Comparison of ENCODE assay signal across 37 cellular contexts in genomic region chr11:72150882-72151281, GRCh38. TPM values are rescaled to one million over a fixed set of nuclear protein-coding genes. Genes with fewer than 3 reads are reported as not detected.
"Had no signal": no experiment of that assay in that cellular context is flagged by ENCODE, and none has a peak within 500 bp of the region (broad histone marks: within the 10 kb centered on the region; RNA-seq: fewer than 3 reads in every experiment).

No MANE protein-coding gene starts in this region.

- H3K4me3 ChIP-seq: ascending aorta, breast epithelium, cardiac muscle cell, colonic mucosa, gastrocnemius medialis, heart left ventricle had no signal

- FAIRE-seq: endometrium, endothelial cell of umbilical vein had no signal

- H3K27me3 ChIP-seq: ascending aorta, breast epithelium, cardiac muscle cell, colonic mucosa, foreskin keratinocyte, gastrocnemius medialis had no signal

- H3K27ac ChIP-seq: ascending aorta, breast epithelium, cardiac muscle cell, colonic mucosa, gastrocnemius medialis, heart left ventricle, WERI-Rb-1 had no signal

- DNase-seq: activated B cell treated with CpG ODN at 0.5 μM for 24 hours; activated CD4-positive, alpha-beta memory T cell treated with anti-CD3 and anti-CD28 coated beads for 36 hours; activated CD4-positive, alpha-beta T cell treated with anti-CD3 and anti-CD28 coated beads for 48 hours; activated CD4-positive, alpha-beta T cell treated with anti-CD3 and anti-CD28 coated beads, Interleukin-2, amount 50 U/mL, for 1 hour; activated CD8-positive, alpha-beta memory T cell treated with anti-CD3 and anti-CD28 coated beads, Interleukin-2, amount 10 ng/mL, durations not matched to agents 7 days and 5 days; activated CD8-positive, alpha-beta memory T cell treated with anti-CD3 and anti-CD28 coated beads, Interleukin-2, amount 50 U/mL, for 4 hours; activated CD8-positive, alpha-beta T cell treated with anti-CD3 and anti-CD28 coated beads, Interleukin-2, amount 10 ng/mL, durations not matched to agents 7 days and 5 days; activated effector memory CD4-positive, alpha-beta T cell treated with anti-CD3 and anti-CD28 coated beads, Interleukin-2, amount 50 U/mL, for 16 hours; activated naive CD4-positive, alpha-beta T cell treated with anti-CD3 and anti-CD28 coated beads, Interleukin-2, amount 10 ng/mL, durations not matched to agents 7 days and 5 days; activated naive CD8-positive, alpha-beta T cell treated with anti-CD3 and anti-CD28 coated beads, Interleukin-2, amount 10 ng/mL, durations not matched to agents 7 days and 5 days; activated T-cell treated with anti-CD3 and anti-CD28 coated beads, Interleukin-2, amount 50 U/mL, for 1 hour; activated T-cell treated with anti-CD3 and anti-CD28 coated beads, Interleukin-2, amount 50 U/mL, for 48 hours; central memory CD4-positive, alpha-beta T cell; cerebellar nuclear complex; colonic mucosa; effector CD8-positive, alpha-beta T cell; foreskin keratinocyte; gastrocnemius medialis; glutamatergic neuron; heart left ventricle; T-helper 1 cell; T-helper 17 cell; T1000; WERI-Rb-1 had no signal

- H3K4me1 ChIP-seq: ascending aorta, breast epithelium, colonic mucosa, foreskin keratinocyte, gastrocnemius medialis, heart left ventricle had no signal

- ATAC-seq: activated CD4-positive, CD25-positive, alpha-beta regulatory T cell treated with anti-CD3 and anti-CD28 coated beads, Interleukin-2, amount 50 U/mL, for 24 hours; activated CD8-positive, alpha-beta memory T cell treated with anti-CD3 and anti-CD28 coated beads, Interleukin-2, amount 10 ng/mL, durations not matched to agents 7 days and 5 days; activated CD8-positive, alpha-beta T cell treated with anti-CD3 and anti-CD28 coated beads, Interleukin-2, amount 10 ng/mL, durations not matched to agents 7 days and 5 days; activated naive CD4-positive, alpha-beta T cell treated with anti-CD3 and anti-CD28 coated beads, Interleukin-2, amount 50 U/mL, for 72 hours; esophagus mucosa; foreskin keratinocyte; gastrocnemius medialis; heart left ventricle; T-helper 17 cell had no signal

- H3K9me3 ChIP-seq: ascending aorta, breast epithelium, colonic mucosa, gastrocnemius medialis, heart left ventricle had no signal

- H3K36me3 ChIP-seq: ascending aorta, breast epithelium, cardiac muscle cell, colonic mucosa, gastrocnemius medialis, heart left ventricle, WERI-Rb-1 had no signal

RNA-seq across cellular contexts. Expression of gene FOLR3, which starts 15.4 kb away (rescaled TPM):
- total RNA-seq: activated B cell treated with CpG ODN at 0.5 μM for 24 hours; activated CD4-positive, alpha-beta memory T cell treated with anti-CD3 and anti-CD28 coated beads for 36 hours; activated CD8-positive, alpha-beta memory T cell treated with anti-CD3 and anti-CD28 coated beads for 36 hours; activated CD8-positive, alpha-beta memory T cell treated with anti-CD3 and anti-CD28 coated beads, Interleukin-2, amount 10 ng/mL, durations not matched to agents 7 days and 5 days; activated CD8-positive, alpha-beta T cell treated with anti-CD3 and anti-CD28 coated beads, Interleukin-2, amount 10 ng/mL, durations not matched to agents 7 days and 5 days; activated naive CD4-positive, alpha-beta T cell treated with anti-CD3 and anti-CD28 coated beads, Interleukin-2, amount 50 U/mL, for 72 hours; activated naive CD8-positive, alpha-beta T cell treated with anti-CD3 and anti-CD28 coated beads, Interleukin-2, amount 10 ng/mL, durations not matched to agents 7 days and 5 days; activated T-helper 1 cell treated with anti-CD3 and anti-CD28 coated beads, Interleukin-12 subunit alpha, Interleukin-12 subunit beta, Interleukin-2, Interleukin-4 antibody, amounts not matched to agents 30 ng/mL and 10 ng/mL and 1 ng/mL, durations not matched to agents 14 hours and 24 hours and 36 hours; ascending aorta; cardiac muscle cell; colonic mucosa; dermis microvascular lymphatic vessel endothelial cell; endothelial cell of umbilical vein; epithelial cell of proximal tubule; esophagus mucosa had no signal
- polyA plus RNA-seq: cardiac muscle cell, endothelial cell of umbilical vein had no signal

RNA-seq across cellular contexts. Expression of gene ANAPC15, which starts 38.4 kb away (rescaled TPM):
- total RNA-seq: ascending aorta had no signal

RNA-seq across cellular contexts. Expression of gene FOLR1, which starts 41.1 kb away (rescaled TPM):
- total RNA-seq: activated B cell treated with CpG ODN at 0.5 μM for 24 hours; activated CD4-positive, alpha-beta memory T cell treated with anti-CD3 and anti-CD28 coated beads for 36 hours; activated CD8-positive, alpha-beta memory T cell treated with anti-CD3 and anti-CD28 coated beads for 36 hours; activated CD8-positive, alpha-beta memory T cell treated with anti-CD3 and anti-CD28 coated beads, Interleukin-2, amount 10 ng/mL, durations not matched to agents 7 days and 5 days; activated CD8-positive, alpha-beta T cell treated with anti-CD3 and anti-CD28 coated beads, Interleukin-2, amount 10 ng/mL, durations not matched to agents 7 days and 5 days; activated naive CD4-positive, alpha-beta T cell treated with anti-CD3 and anti-CD28 coated beads, Interleukin-2, amount 50 U/mL, for 72 hours; activated naive CD8-positive, alpha-beta T cell treated with anti-CD3 and anti-CD28 coated beads, Interleukin-2, amount 10 ng/mL, durations not matched to agents 7 days and 5 days; activated T-helper 1 cell treated with anti-CD3 and anti-CD28 coated beads, Interleukin-12 subunit alpha, Interleukin-12 subunit beta, Interleukin-2, Interleukin-4 antibody, amounts not matched to agents 30 ng/mL and 10 ng/mL and 1 ng/mL, durations not matched to agents 14 hours and 24 hours and 36 hours; activated T-helper 2 cell treated with anti-CD3 and anti-CD28 coated beads, Interferon-gamma antibody, Interleukin-2, Interleukin-4, amounts not matched to agents 10 μg/mL and 5 μg/mL and 100 μg/mL, durations not matched to agents 14 hours and 24 hours and 36 hours; ascending aorta; dermis microvascular lymphatic vessel endothelial cell; endothelial cell of umbilical vein; foreskin keratinocyte; gastrocnemius medialis; T-helper 17 cell had no signal
- polyA plus RNA-seq: endothelial cell of umbilical vein, foreskin keratinocyte had no signal

RNA-seq across cellular contexts. Expression of gene TOMT, which starts 45.2 kb away (rescaled TPM):
- total RNA-seq: activated B cell treated with CpG ODN at 0.5 μM for 24 hours; activated CD4-positive, alpha-beta memory T cell treated with anti-CD3 and anti-CD28 coated beads for 36 hours; activated CD8-positive, alpha-beta memory T cell treated with anti-CD3 and anti-CD28 coated beads for 36 hours; activated CD8-positive, alpha-beta T cell treated with anti-CD3 and anti-CD28 coated beads, Interleukin-2, amount 10 ng/mL, durations not matched to agents 7 days and 5 days; activated naive CD4-positive, alpha-beta T cell treated with anti-CD3 and anti-CD28 coated beads, Interleukin-2, amount 50 U/mL, for 72 hours; activated naive CD8-positive, alpha-beta T cell treated with anti-CD3 and anti-CD28 coated beads, Interleukin-2, amount 10 ng/mL, durations not matched to agents 7 days and 5 days; activated T-helper 1 cell treated with anti-CD3 and anti-CD28 coated beads, Interleukin-12 subunit alpha, Interleukin-12 subunit beta, Interleukin-2, Interleukin-4 antibody, amounts not matched to agents 30 ng/mL and 10 ng/mL and 1 ng/mL, durations not matched to agents 14 hours and 24 hours and 36 hours; activated T-helper 2 cell treated with anti-CD3 and anti-CD28 coated beads, Interferon-gamma antibody, Interleukin-2, Interleukin-4, amounts not matched to agents 10 μg/mL and 5 μg/mL and 100 μg/mL, durations not matched to agents 14 hours and 24 hours and 36 hours; ascending aorta; breast epithelium; cardiac muscle cell; colonic mucosa; dermis microvascular lymphatic vessel endothelial cell; endothelial cell of umbilical vein; epithelial cell of proximal tubule; esophagus mucosa; foreskin keratinocyte; gastrocnemius medialis; T-helper 17 cell had no signal
- polyA plus RNA-seq: cardiac muscle cell, endothelial cell of umbilical vein, foreskin keratinocyte, heart left ventricle had no signal
